Comparison of ENCODE assay signal across 8 cellular contexts in the genomic region with DNA sequence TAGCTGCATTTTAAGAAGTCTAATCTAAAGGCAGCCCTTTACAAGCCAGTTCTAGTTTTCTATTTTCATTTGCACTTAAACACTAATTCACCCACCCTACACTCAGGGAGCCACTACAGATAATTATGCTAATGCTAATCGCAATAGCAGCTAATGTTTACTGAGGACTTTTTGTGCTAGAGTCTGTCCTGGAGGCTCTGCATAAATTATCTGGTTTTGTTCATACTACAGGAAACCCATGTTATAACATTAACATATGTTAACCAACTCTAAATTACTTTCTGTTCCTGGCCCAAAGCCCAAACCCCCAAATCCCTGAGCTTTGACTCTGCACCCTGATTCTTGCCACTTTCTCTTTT. TPM values are rescaled to one million over a fixed set of nuclear protein-coding genes. Genes with fewer than 3 reads are reported as not detected.
DNase-seq lines count a peak whose midpoint lies in the region; ATAC-seq and TF ChIP-seq lines count a peak whose summit lies in the region.

No MANE protein-coding gene starts in this region.

- H3K9me3 ChIP-seq in skeletal muscle satellite cell (replicated peaks; ENCODE audit: low read length) = no peaks in the 10 kb centered on the region

- ATAC-seq in GM21423 (IDR thresholded peaks at IDR 0.05; ENCODE audit: unreplicated experiment) (peak; percentile 16), GM21381 (IDR thresholded peaks at IDR 0.05; ENCODE audit: unreplicated experiment) (no peak)

- peaks cover 7% of the 10 kb centered on the region for H3K27me3 ChIP-seq in skeletal muscle satellite cell (ENCODE audit: control insufficient read depth, insufficient read depth, low read length)

- TF ChIP-seq CTCF in AG10803 (conservative IDR thresholded peaks at IDR 0.05; ENCODE audit: low read length) (no peak), fibroblast of pulmonary artery (IDR thresholded peaks at IDR 0.05; ENCODE audit: low read length, missing control alignments) (no peak)

- peak overlapping the region; percentile 85 for H3K4me2 ChIP-seq in skeletal muscle satellite cell (ENCODE audit: low read length)

- H3K4me1 ChIP-seq in skeletal muscle satellite cell (ENCODE audit: control insufficient read depth, insufficient read depth, low read length) = no peaks in the 10 kb centered on the region

- H3K36me3 ChIP-seq in skeletal muscle satellite cell (ENCODE audit: insufficient read depth, low read length) = no peaks in the 10 kb centered on the region

- H3K4me3 ChIP-seq in AG10803 (ENCODE audit: low read length) (peak overlapping the region; percentile 69), fibroblast of pulmonary artery (replicated peaks; ENCODE audit: low read depth, low read length) (peak overlapping the region; percentile 67), skeletal muscle satellite cell (ENCODE audit: low read length) (peak overlapping the region; percentile 73)

- DNase-seq in AG10803 (ENCODE audit: low read depth) = no peak
- DNase-seq in NCI-H524 treated with DMSO at 0.1 percent for 48 hours (lab: John Stamatoyannopoulos, UW) = peak; percentile 33
- DNase-seq in fibroblast of pulmonary artery (ENCODE audit: low read depth) = no peak
- no peak for DNase-seq in DMS 273 (lab: John Stamatoyannopoulos, UW; ENCODE audit: unreplicated experiment)
- no peak for DNase-seq in NCI-H2196 treated with DMSO at 0.1 percent for 48 hours (lab: John Stamatoyannopoulos, UW; ENCODE audit: unreplicated experiment)

- peak overlapping the region; percentile 70 for H3K9ac ChIP-seq in skeletal muscle satellite cell (ENCODE audit: low read depth, low read length)

RNA-seq across cellular contexts. Expression of gene RADX, which starts 0.5 kb away (rescaled TPM):
- total RNA-seq in skeletal muscle satellite cell (2012; rRNA removed) = 3.1 and 5.1 TPM in 2 replicates
